1 cellular context compared by ENCODE assay signal in genomic region chr10:71627230-71627939, GRCh38.
TF ChIP-seq lines count a peak whose summit lies in the region.

No MANE protein-coding gene starts in this region.

TF ChIP-seq in H1, 55 proteins besides CTCF, POLR2A, EP300 and RAD21:
- TF ChIP-seq SIN3A (conservative IDR thresholded peaks at IDR 0.05 in 1 of 2, IDR thresholded peaks at IDR 0.05 in 1 of 2; ENCODE audit: low read depth in 1 of 2, low read length in 2 of 2) (no peak), HDAC6 (IDR thresholded peaks at IDR 0.05; ENCODE audit: low read depth, low read length) (no peak), TEAD4 (IDR thresholded peaks at IDR 0.05; ENCODE audit: low read depth, low read length) (no peak), TAF7 (optimal IDR thresholded peaks at IDR 0.05; ENCODE audit: borderline replicate concordance, low read depth, low read length) (no peak), TCF12 (IDR thresholded peaks at IDR 0.05; ENCODE audit: low read depth, low read length) (no peak), KDM4A (IDR thresholded peaks at IDR 0.05; ENCODE audit: low read depth, low read length, severe bottlenecking) (no peak), EZH2 (IDR thresholded peaks at IDR 0.05; ENCODE audit: low read depth, low read length, severe bottlenecking) (no peak), SP4 (IDR thresholded peaks at IDR 0.05; ENCODE audit: low read length) (no peak), TAF1 (IDR thresholded peaks at IDR 0.05; ENCODE audit: low read depth, low read length) (no peak), CTBP2 (IDR thresholded peaks at IDR 0.05; ENCODE audit: borderline replicate concordance, insufficient read depth, insufficient read length, low read length) (no peak), YY1 (IDR thresholded peaks at IDR 0.05; ENCODE audit: low read depth, low read length) (no peak), TBP (IDR thresholded peaks at IDR 0.05; ENCODE audit: low read depth, low read length) (no peak), SUZ12 (IDR thresholded peaks at IDR 0.05; ENCODE audit: low read length) (no peak), ATF2 (IDR thresholded peaks at IDR 0.05; ENCODE audit: low read length) (no peak), KDM5A (IDR thresholded peaks at IDR 0.05; ENCODE audit: low read length) (no peak), KDM1A (IDR thresholded peaks at IDR 0.05; ENCODE audit: borderline replicate concordance, low read length) (no peak), SP1 (IDR thresholded peaks at IDR 0.05; ENCODE audit: low read depth, low read length) (no peak)
- TF ChIP-seq, protein P1, sequence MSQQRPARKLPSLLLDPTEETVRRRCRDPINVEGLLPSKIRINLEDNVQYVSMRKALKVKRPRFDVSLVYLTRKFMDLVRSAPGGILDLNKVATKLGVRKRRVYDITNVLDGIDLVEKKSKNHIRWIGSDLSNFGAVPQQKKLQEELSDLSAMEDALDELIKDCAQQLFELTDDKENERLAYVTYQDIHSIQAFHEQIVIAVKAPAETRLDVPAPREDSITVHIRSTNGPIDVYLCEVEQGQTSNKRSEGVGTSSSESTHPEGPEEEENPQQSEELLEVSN (IDR thresholded peaks at IDR 0.05), result no peak
